In the genomic region with DNA sequence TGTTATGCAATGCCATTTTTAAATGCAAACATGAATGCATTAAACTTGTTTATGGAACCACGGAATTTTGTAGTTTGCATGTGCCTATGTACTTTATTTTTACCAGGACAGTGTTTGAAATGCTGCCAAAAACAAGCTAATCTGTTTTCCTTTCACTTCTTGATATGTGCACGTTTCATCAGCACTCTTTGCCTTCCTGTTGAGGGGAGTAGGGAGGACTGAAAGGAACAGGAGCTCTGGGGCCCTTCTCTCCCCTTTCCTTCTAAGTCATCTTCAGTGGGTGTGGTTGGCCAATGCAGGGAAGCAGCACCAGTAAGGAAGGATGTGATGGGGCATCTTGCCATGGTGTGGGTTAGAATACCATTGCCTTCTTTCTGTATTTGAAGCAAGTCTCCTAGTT, we compare ENCODE assay signal across 22 cellular contexts. TPM values are rescaled to one million over a fixed set of nuclear protein-coding genes. Genes with fewer than 3 reads are reported as not detected.
DNase-seq lines count a peak whose midpoint lies in the region; ATAC-seq and TF ChIP-seq lines count a peak whose summit lies in the region.
"Had no signal": no experiment of that assay in that cellular context is flagged by ENCODE, and none has a peak within 500 bp of the region (broad histone marks: within the 10 kb centered on the region; RNA-seq: fewer than 3 reads in every experiment).

No MANE protein-coding gene starts in this region.

- H3K27me3 ChIP-seq in gastrocnemius medialis = peaks cover 0 to 14% (median 4%) of the 10 kb centered on the region in 3 donors

- POLR2A ChIA-PET in activated CD4-positive, alpha-beta memory T cell treated with anti-CD3 and anti-CD28 coated beads for 36 hours (lab: Charles Lee) = no interaction called here

- peak overlapping the region; percentile 55 for H3K27ac Mint-ChIP-seq in activated CD4-positive, alpha-beta memory T cell treated with anti-CD3 and anti-CD28 coated beads for 36 hours
- H3K27ac Mint-ChIP-seq: activated CD8-positive, alpha-beta T cell treated with anti-CD3 and anti-CD28 coated beads for 36 hours; stimulated activated naive CD8-positive, alpha-beta T cell treated with anti-CD3 and anti-CD28 coated beads, Interleukin-15, Interleukin-2, amounts not matched to agents 100 ng/mL and 50 ng/mL, for 24 hours; T-helper 1 cell treated with Interleukin-12 subunit alpha and Interleukin-12 subunit beta and Interleukin-4 antibody, amounts not matched to agents 30 μg/mL and 1 μg/mL, for 36 hours had no signal

- peak; percentile 27 to 31 for DNase-seq in NOMO-1 (lab: John Stamatoyannopoulos, UW; ENCODE audit: unreplicated experiment in 2 of 2)
- no peak for DNase-seq in NOMO-1 treated with dmso at 0.1 percent for 144 hours (lab: John Stamatoyannopoulos, UW; ENCODE audit: unreplicated experiment)
- peak; percentile 21 for DNase-seq in H4 (ENCODE audit: low spot score)
- peak; percentile 32 for DNase-seq in activated CD4-positive, alpha-beta memory T cell treated with anti-CD3 and anti-CD28 coated beads for 36 hours
- DNase-seq in lung microvascular endothelial cell (ENCODE audit: low read depth in 2 of 2) = peak; percentile 22 to 61
- no peak for DNase-seq in gastrocnemius medialis
- DNase-seq in GM13977 (ENCODE audit: low spot score) = no peak
- no peak for DNase-seq in kidney tubule cell (ENCODE audit: low spot score)
- DNase-seq: ACHN; activated CD8-positive, alpha-beta T cell treated with anti-CD3 and anti-CD28 coated beads for 36 hours; activated effector memory CD4-positive, alpha-beta T cell treated with anti-CD3 and anti-CD28 coated beads, Interleukin-2, amount 50 U/mL, for 16 hours; brain microvascular endothelial cell; Calu3; effector memory CD4-positive, alpha-beta T cell; GOT3; mammary epithelial cell; NCI-H1092; NCI-H345; small intestine had no signal

- H3K36me3 ChIP-seq in gastrocnemius medialis = no peaks in the 10 kb centered on the region
- H3K36me3 ChIP-seq: brain microvascular endothelial cell had no signal

- H3K4me1 Mint-ChIP-seq in activated CD4-positive, alpha-beta memory T cell treated with anti-CD3 and anti-CD28 coated beads for 36 hours (ENCODE audit: low read depth) = peaks cover 81% of the 10 kb centered on the region

- no peak overlapping the region for H3K27ac ChIP-seq in gastrocnemius medialis
- H3K27ac ChIP-seq: brain microvascular endothelial cell had no signal

- no peaks in the 10 kb centered on the region for H3K9me3 ChIP-seq in gastrocnemius medialis

- no peak for TF ChIP-seq POLR2A in gastrocnemius medialis (IDR thresholded peaks at IDR 0.05)

- ATAC-seq in gastrocnemius medialis = no peak
- ATAC-seq: activated CD8-positive, alpha-beta T cell treated with anti-CD3 and anti-CD28 coated beads for 36 hours; Panc1 had no signal

- CTCF ChIA-PET in activated CD4-positive, alpha-beta memory T cell treated with anti-CD3 and anti-CD28 coated beads for 36 hours (lab: Charles Lee) = interaction anchor here (1.1 to 3.6 kb wide), 4 partner anchors 9 to 126 kb away, joined by 3 to 18 read pairs (median 10); no protein-coding TSS in a partner anchor

- H3K4me3 Mint-ChIP-seq in activated CD4-positive, alpha-beta memory T cell treated with anti-CD3 and anti-CD28 coated beads for 36 hours = no peak overlapping the region
- H3K4me3 Mint-ChIP-seq: activated CD8-positive, alpha-beta T cell treated with anti-CD3 and anti-CD28 coated beads for 36 hours; stimulated activated naive CD8-positive, alpha-beta T cell treated with anti-CD3 and anti-CD28 coated beads, Interleukin-15, Interleukin-2, amounts not matched to agents 100 ng/mL and 50 ng/mL, for 24 hours; T-helper 1 cell treated with Interleukin-12 subunit alpha and Interleukin-12 subunit beta and Interleukin-4 antibody, amounts not matched to agents 30 μg/mL and 1 μg/mL, for 36 hours had no signal

- in situ Hi-C loops in gastrocnemius medialis (cut with MboI; ENCODE audit: low sequenced_read_pairs in 4 of 4) (no loop called here), GM13977 (cut with MboI; ENCODE audit: low pct_unique_long_range_greater_than_20kb, low sequenced_read_pairs, unreplicated experiment) (no loop called here)

- no peak overlapping the region for H3K4me3 ChIP-seq in gastrocnemius medialis

- no peak for TF ChIP-seq CTCF in gastrocnemius medialis (IDR thresholded peaks at IDR 0.05 in 4 of 5, conservative IDR thresholded peaks at IDR 0.05 in 1 of 5)
- TF ChIP-seq CTCF in GM13977 (IDR thresholded peaks at IDR 0.05; ENCODE audit: extremely low read depth, insufficient read depth, missing control alignments) = no peak

- no peaks in the 10 kb centered on the region for H3K4me1 ChIP-seq in gastrocnemius medialis

- H3K27me3 Mint-ChIP-seq in activated CD4-positive, alpha-beta memory T cell treated with anti-CD3 and anti-CD28 coated beads for 36 hours = no peaks in the 10 kb centered on the region
- H3K27me3 Mint-ChIP-seq: stimulated activated naive CD8-positive, alpha-beta T cell treated with anti-CD3 and anti-CD28 coated beads, Interleukin-15, Interleukin-2, amounts not matched to agents 100 ng/mL and 50 ng/mL, for 24 hours had no signal

- H3K9me3 Mint-ChIP-seq in activated CD4-positive, alpha-beta memory T cell treated with anti-CD3 and anti-CD28 coated beads for 36 hours = no peaks in the 10 kb centered on the region
- H3K9me3 Mint-ChIP-seq: activated CD8-positive, alpha-beta T cell treated with anti-CD3 and anti-CD28 coated beads for 36 hours; stimulated activated naive CD8-positive, alpha-beta T cell treated with anti-CD3 and anti-CD28 coated beads, Interleukin-15, Interleukin-2, amounts not matched to agents 100 ng/mL and 50 ng/mL, for 24 hours; T-helper 1 cell treated with Interleukin-12 subunit alpha and Interleukin-12 subunit beta and Interleukin-4 antibody, amounts not matched to agents 30 μg/mL and 1 μg/mL, for 36 hours had no signal

- H3K36me3 Mint-ChIP-seq in activated CD4-positive, alpha-beta memory T cell treated with anti-CD3 and anti-CD28 coated beads for 36 hours = no peaks in the 10 kb centered on the region

- intact Hi-C loops in activated CD4-positive, alpha-beta memory T cell treated with anti-CD3 and anti-CD28 coated beads for 36 hours (cut with micrococcal nuclease) = loop anchor here (2.0 to 5.0 kb wide), 2 partner anchors 25 to 200 kb away; no protein-coding TSS in a partner anchor
- intact Hi-C loops in gastrocnemius medialis (cut with DNase I; ENCODE audit: low total_unique reads) = no loop called here

RNA-seq across cellular contexts. Expression of gene PPP4R4, which starts 12.1 kb away (rescaled TPM):
- total RNA-seq in H4 (2014; rRNA removed; shearing (Covaris generic)) = 3.3 and 3.8 TPM in 2 replicates
- 10 to 100 TPM; 17.0 to 19.2 TPM for total RNA-seq in activated CD4-positive, alpha-beta memory T cell treated with anti-CD3 and anti-CD28 coated beads for 36 hours
- total RNA-seq in lung microvascular endothelial cell (under 0.01 TPM in 1 of 2 replicates, not detected in the other), gastrocnemius medialis (under 1 TPM in 1 of 4 donors, not detected in 3; 0.13 TPM)

RNA-seq across cellular contexts. Expression of gene IFI27L2, which starts 32.6 kb away (rescaled TPM):
- total RNA-seq in H4 (2014; rRNA removed; shearing (Covaris generic)) = 109 and 122 TPM in 2 replicates
- 10 to 100 TPM; 69.3 to 74.4 TPM for total RNA-seq in activated CD4-positive, alpha-beta memory T cell treated with anti-CD3 and anti-CD28 coated beads for 36 hours
- total RNA-seq in lung microvascular endothelial cell (9.3 and 15.0 TPM in 2 replicates), gastrocnemius medialis (1 to 10 TPM; 1.1 to 9.1 (median 3.3) TPM)

RNA-seq across cellular contexts. Expression of gene IFI27, which starts 51.4 kb away (rescaled TPM):
- 2,076 and 2,328 TPM in 2 replicates for total RNA-seq in H4 (2014; rRNA removed; shearing (Covaris generic))
- 1 to 10 TPM; 2.3 to 3.1 TPM for total RNA-seq in activated CD4-positive, alpha-beta memory T cell treated with anti-CD3 and anti-CD28 coated beads for 36 hours
- total RNA-seq in lung microvascular endothelial cell (7.9 and 78.0 TPM in 2 replicates), gastrocnemius medialis (100 to 1,000 TPM in 3 of 4 donors, 10 to 100 TPM in 1; 65.6 to 179 (median 123) TPM)

Comparison
In these comparisons a context has a peak if more than half of its experiments do, and no peak if none do; other contexts are left out.
1. DNase-seq: peak in NOMO-1 (2 of 2), H4 (single experiment), activated CD4-positive, alpha-beta memory T cell treated with anti-CD3 and anti-CD28 coated beads for 36 hours (single experiment) and lung microvascular endothelial cell (2 of 2); none in NOMO-1 treated with dmso at 0.1 percent for 144 hours (single experiment), gastrocnemius medialis (0 of 2), GM13977 (single experiment) and kidney tubule cell (single experiment).
2. RNA of gene IFI27, which starts 51.4 kb away (total RNA-seq): 2,076 to 2,328 TPM in H4; 65.6 to 179 TPM in gastrocnemius medialis, 7.9 to 78.0 TPM in lung microvascular endothelial cell and 2.3 to 3.1 TPM in activated CD4-positive, alpha-beta memory T cell treated with anti-CD3 and anti-CD28 coated beads for 36 hours; every median in the first group is over 10 times any median in the second.